ENCODE assay signal across 8 cellular contexts in the genomic region with DNA sequence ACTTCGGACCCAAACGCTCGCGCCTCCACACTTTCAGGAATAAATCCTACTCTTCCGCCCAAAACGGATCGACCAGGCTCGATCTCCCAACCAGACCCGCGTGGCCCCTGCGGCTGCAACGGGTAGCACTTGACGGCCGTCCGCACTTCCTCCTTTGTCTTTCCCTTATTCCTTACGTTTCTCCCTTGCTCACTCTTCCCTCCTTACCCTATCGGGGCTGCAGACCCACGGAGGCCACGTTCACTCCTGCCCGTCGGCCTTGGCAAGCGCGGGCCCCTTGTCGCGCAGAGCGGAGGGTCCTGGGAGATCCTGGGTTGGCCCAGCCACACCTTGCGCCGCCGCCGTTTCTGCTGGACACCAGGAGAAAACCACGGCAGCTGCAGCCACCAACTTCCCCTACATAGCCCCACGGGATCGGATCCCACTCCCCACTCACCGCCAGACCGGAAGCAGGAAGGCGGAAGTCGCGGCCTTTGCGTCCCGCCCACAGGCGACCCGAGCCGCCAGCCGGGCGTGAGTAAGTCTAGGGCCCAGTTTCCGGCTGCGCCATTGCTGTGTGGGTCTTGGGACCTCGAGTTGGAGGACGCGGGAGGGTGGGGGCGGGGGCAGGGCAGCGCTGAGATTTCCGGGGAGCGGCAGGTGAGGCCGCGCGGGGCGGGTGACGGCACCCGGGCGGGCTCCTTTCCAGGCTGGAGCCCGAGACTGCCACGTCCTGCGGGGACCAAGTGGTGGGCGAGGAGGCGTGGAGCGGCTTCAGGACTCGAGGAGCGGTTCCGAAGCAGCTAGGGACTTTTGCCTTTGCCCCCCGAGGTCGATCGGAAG. TPM values are rescaled to one million over a fixed set of nuclear protein-coding genes. Genes with fewer than 3 reads are reported as not detected.
A peak's percentile ranks its signal among the peaks of the same experiment; 100 is the strongest.
DNase-seq lines count a peak whose midpoint lies in the region; ATAC-seq and TF ChIP-seq lines count a peak whose summit lies in the region.

A gene with protein sequence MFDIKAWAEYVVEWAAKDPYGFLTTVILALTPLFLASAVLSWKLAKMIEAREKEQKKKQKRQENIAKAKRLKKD (minus strand): TSS at position 459 of the 822 bp plus-strand sequence. CDS start 2,297 bp downstream, outside the sequence.

- POLR2A ChIA-PET in Caco-2 (lab: Charles Lee) = interaction anchor here (1.3 kb wide), 1 partner anchor 169 kb away, joined by 8 read pairs; a partner anchor contains a TSS
- POLR2A ChIA-PET in OCI-LY7 (lab: Charles Lee) = interaction anchor here (0.5 to 1.4 kb wide), 3 partner anchors 13 to 1559 kb away, joined by 3 to 4 read pairs (median 3); no protein-coding TSS in a partner anchor

- H3K4me2 ChIP-seq in OCI-LY7 (ENCODE audit: low read length) = peak within 1 kb of the TSS; percentile 85

- H3K4me1 Mint-ChIP-seq in Caco-2 (ENCODE audit: low read depth, unreplicated experiment) = peaks cover 8% of the 10 kb centered on the region

- peak within 1 kb of the TSS; percentile 87 for H3K4me3 ChIP-seq in Caco-2 (ENCODE audit: low read depth, low read length)
- peak within 1 kb of the TSS; percentile 91 for H3K4me3 ChIP-seq in OCI-LY7 (ENCODE audit: low read depth, low read length, poor library complexity, severe bottlenecking)
- H3K4me3 ChIP-seq in epithelial cell of esophagus (ENCODE audit: low read length) = peak within 1 kb of the TSS; percentile 92
- peak within 1 kb of the TSS; percentile 88 for H3K4me3 ChIP-seq in mononuclear cell (ENCODE audit: low read length)

- H4K20me1 ChIP-seq in OCI-LY7 (ENCODE audit: insufficient read depth, low read length) = no peaks in the 10 kb centered on the region

- H3K27ac Mint-ChIP-seq in Caco-2 (ENCODE audit: unreplicated experiment) = peak within 1 kb of the TSS; percentile 97

- H3K36me3 Mint-ChIP-seq in Caco-2 (ENCODE audit: insufficient read depth, unreplicated experiment) = peaks cover 34% of the 10 kb centered on the region

- BruUV-seq in Caco-2 (replicated peaks; lab: Mats Ljungman, UMichigan) (no TSS peak), OCI-LY7 (replicated peaks; lab: Mats Ljungman, UMichigan) (no TSS peak)

- DNase-seq in Caco-2 = peak; percentile 93 to 94
- DNase-seq in HUDEP-2 (lab: John Stamatoyannopoulos, UW; ENCODE audit: unreplicated experiment in 76 of 76) = peak in 74 of 76 experiments; percentile 15 to 91 (median 66)
- peak; percentile 90 for DNase-seq in OCI-LY7 (ENCODE audit: low spot score)
- DNase-seq in activated T-cell treated with anti-CD3 and anti-CD28 coated beads for 24 hours (ENCODE audit: low read depth) = peak; percentile 77
- peak; percentile 88 for DNase-seq in epithelial cell of esophagus (ENCODE audit: low read depth)
- DNase-seq in stimulated activated CD8-positive, alpha-beta memory T cell treated with anti-CD3 and anti-CD28 coated beads, Interleukin-4, amount 100 ng/mL, for 1 hour (ENCODE audit: low read depth in 2 of 2, low spot score in 1 of 2) = peak; percentile 54 to 66

- H3K9me3 ChIP-seq in Caco-2 (no peaks in the 10 kb centered on the region), OCI-LY7 (ENCODE audit: low read length) (no peaks in the 10 kb centered on the region), mononuclear cell (ENCODE audit: low read depth, low read length) (no peaks in the 10 kb centered on the region)

- peak within 1 kb of the TSS; percentile 49 for H3K27ac ChIP-seq in OCI-LY7 (ENCODE audit: low read depth, low read length, poor library complexity, severe bottlenecking)

- no peaks in the 10 kb centered on the region for H3K9me3 Mint-ChIP-seq in Caco-2 (ENCODE audit: unreplicated experiment)

- no peaks in the 10 kb centered on the region for H3K27me3 Mint-ChIP-seq in Caco-2 (ENCODE audit: insufficient read depth, unreplicated experiment)

- peaks cover 1% of the 10 kb centered on the region; the same call in 1 of the 2 replicates for H3K36me3 ChIP-seq in Caco-2 (ENCODE audit: control insufficient read depth, insufficient read depth, low read length)
- H3K36me3 ChIP-seq in OCI-LY7 (ENCODE audit: insufficient read depth, low read length) = peaks cover 38% of the 10 kb centered on the region

- intact Hi-C loops in Caco-2 (cut with micrococcal nuclease; ENCODE audit: unreplicated experiment) (loop anchor here (1.0 to 10.0 kb wide), 7 partner anchors 107 to 773 kb away; a partner anchor contains a TSS), OCI-LY7 (cut with micrococcal nuclease; ENCODE audit: unreplicated experiment) (loop anchor here (5.0 kb wide), 1 partner anchor 215 kb away; a partner anchor contains a TSS)

- CTCF ChIA-PET in Caco-2 (lab: Charles Lee) (no interaction called here), OCI-LY7 (lab: Charles Lee; ENCODE audit: unreplicated experiment) (no interaction called here)

- peak within 1 kb of the TSS; percentile 90 for H3K4me3 Mint-ChIP-seq in Caco-2 (ENCODE audit: unreplicated experiment)

- H2AFZ ChIP-seq in OCI-LY7 (ENCODE audit: low read length) = peak within 1 kb of the TSS; percentile 87

- ATAC-seq in GM21381 (IDR thresholded peaks at IDR 0.05; ENCODE audit: unreplicated experiment) = peak; percentile 97

- no peaks in the 10 kb centered on the region for H3K27me3 ChIP-seq in Caco-2 (replicated peaks; ENCODE audit: control insufficient read depth, insufficient read depth, low read length)
- no peaks in the 10 kb centered on the region for H3K27me3 ChIP-seq in mononuclear cell (ENCODE audit: insufficient read depth, low read length)

- H3K4me1 ChIP-seq in Caco-2 (peaks cover 13% of the 10 kb centered on the region; the same call in 1 of the 2 replicates), OCI-LY7 (ENCODE audit: insufficient read depth, low read length, poor library complexity, severe bottlenecking) (peaks cover 21% of the 10 kb centered on the region), mononuclear cell (ENCODE audit: insufficient read depth, low read length) (peaks cover 29% of the 10 kb centered on the region)

- no peak for TF ChIP-seq CTCF in Caco-2 (IDR thresholded peaks at IDR 0.05; ENCODE audit: insufficient read depth in 1 of 2, low read depth in 1 of 2, low read length in 1 of 2, severe bottlenecking in 1 of 2, unreplicated experiment in 1 of 2)
- TF ChIP-seq CTCF in OCI-LY7 (conservative IDR thresholded peaks at IDR 0.05; ENCODE audit: low read length) = no peak
- no peak for TF ChIP-seq CTCF in epithelial cell of esophagus (IDR thresholded peaks at IDR 0.05; ENCODE audit: insufficient read depth, low read depth, low read length, missing control alignments)

- H3K9me2 ChIP-seq in OCI-LY7 (ENCODE audit: insufficient read depth, low read length) = no peaks in the 10 kb centered on the region

- peaks cover 46% of the 10 kb centered on the region for H3K79me2 ChIP-seq in OCI-LY7 (ENCODE audit: insufficient read depth, low read depth, low read length)

RNA-seq across cellular contexts. Expression of the gene that starts here (rescaled TPM):
- total RNA-seq in Caco-2 (2022) (57.7 and 59.7 TPM in 2 replicates), OCI-LY7 (2022) (47.9 and 49.7 TPM in 2 replicates), mononuclear cell (17.4 TPM)
- 39.4 and 45.7 TPM in 2 replicates for total RNA-seq in OCI-LY7 (2014; rRNA removed; shearing (Covaris generic))

Comparison
In these comparisons a context has a peak if more than half of its experiments do, and no peak if none do; other contexts are left out.
1. Peak in every context shown above with its lines: DNase-seq, ATAC-seq, H3K4me3 ChIP-seq and H3K27ac ChIP-seq.